Comparison of ENCODE assay signal across 1 cellular context in the genomic region with DNA sequence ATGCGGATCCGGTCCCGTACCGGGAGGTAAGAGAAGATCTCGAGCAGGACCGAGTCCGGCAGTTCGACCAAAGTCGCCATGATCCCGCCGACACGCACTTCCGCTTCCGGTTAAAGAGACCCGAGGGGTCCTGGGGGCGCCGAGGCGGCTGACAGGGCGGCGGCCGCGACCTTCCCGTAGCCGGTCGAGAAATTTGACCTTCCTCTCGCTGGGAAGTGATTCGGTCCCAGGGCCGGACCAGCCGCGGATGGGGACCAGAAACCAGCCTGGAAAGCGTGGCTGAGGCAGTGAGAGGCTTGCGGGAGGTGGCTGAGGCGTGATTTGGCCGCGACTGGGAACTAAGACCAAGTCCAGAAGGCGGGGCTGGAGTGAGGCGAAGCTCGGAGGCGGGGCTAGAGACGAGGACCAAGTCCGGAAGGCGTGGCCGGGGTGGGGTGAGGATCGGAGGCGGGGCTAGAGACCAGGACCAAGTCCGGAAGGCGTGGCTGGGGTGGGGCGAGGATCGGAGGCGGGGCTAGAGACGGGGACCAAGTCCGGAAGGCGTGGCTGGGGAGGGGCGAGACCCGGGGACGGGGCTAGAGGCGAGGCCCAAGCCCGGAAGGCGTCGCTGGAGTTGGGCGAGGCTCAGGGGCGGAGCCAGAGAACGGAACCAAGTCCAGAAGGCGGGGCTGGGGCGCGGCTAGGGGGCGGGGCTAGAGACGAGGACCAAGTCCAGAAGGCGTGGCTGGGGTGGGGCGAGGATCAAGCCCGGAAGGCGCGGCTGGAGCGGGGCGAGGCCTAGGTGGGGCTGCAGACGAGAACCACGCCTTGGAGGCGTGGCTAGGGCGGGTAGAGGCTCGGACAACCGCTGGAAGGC.
TF ChIP-seq lines count a peak whose summit lies in the region.

TSS of gene FBXL12 (minus strand) at position 346 of the 856 bp plus-strand sequence. CDS start at position 80, 266 bp downstream.

TF ChIP-seq in HepG2, 621 proteins besides CTCF, POLR2A, EP300 and RAD21 (continued from another document and continues in another):
- TF ChIP-seq DZIP1 (CRISPR knock-in tag; IDR thresholded peaks at IDR 0.05) (no peak), YEATS4 (CRISPR knock-in tag; IDR thresholded peaks at IDR 0.05; ENCODE audit: borderline replicate concordance) (peak; percentile 82), CENPX (CRISPR knock-in tag; IDR thresholded peaks at IDR 0.05) (no peak), ZNF484 (CRISPR knock-in tag; IDR thresholded peaks at IDR 0.05; ENCODE audit: borderline replicate concordance, low read depth) (no peak), ZSCAN30 (CRISPR knock-in tag; IDR thresholded peaks at IDR 0.05) (no peak), ZFY (CRISPR knock-in tag; IDR thresholded peaks at IDR 0.05) (peak; percentile 76), IRF2 (CRISPR knock-in tag; IDR thresholded peaks at IDR 0.05) (peak; percentile 59), MEIS1 (CRISPR knock-in tag; IDR thresholded peaks at IDR 0.05; ENCODE audit: borderline replicate concordance) (0 out of 2 replicates have a peak, but pooled peaks have one; percentile 66), ETV6 (CRISPR knock-in tag; conservative IDR thresholded peaks at IDR 0.05) (0 out of 2 replicates have a peak, but pooled peaks have one; percentile 9), SALL2 (CRISPR knock-in tag; IDR thresholded peaks at IDR 0.05) (no peak), RBM22 (optimal IDR thresholded peaks at IDR 0.05; ENCODE audit: low read length) (no peak), SAP130 (CRISPR knock-in tag; IDR thresholded peaks at IDR 0.05; ENCODE audit: low read depth) (peak; percentile 90), SNAPC2 (CRISPR knock-in tag; IDR thresholded peaks at IDR 0.05) (no peak), ZNF557 (CRISPR knock-in tag; IDR thresholded peaks at IDR 0.05) (no peak), ZNF577 (CRISPR knock-in tag; IDR thresholded peaks at IDR 0.05; ENCODE audit: borderline replicate concordance, low read depth) (no peak), ZNF143 (CRISPR knock-in tag; IDR thresholded peaks at IDR 0.05) (peak; percentile 71), MEF2D (CRISPR knock-in tag; IDR thresholded peaks at IDR 0.05) (peak; percentile 67), MXI1 (IDR thresholded peaks at IDR 0.05; ENCODE audit: borderline replicate concordance, low read depth, low read length) (peak; percentile 80; the same call in 2 of the 3 replicates), ZBTB46 (CRISPR knock-in tag; IDR thresholded peaks at IDR 0.05; ENCODE audit: borderline replicate concordance) (no peak), YEATS2 (CRISPR knock-in tag; IDR thresholded peaks at IDR 0.05; ENCODE audit: borderline replicate concordance) (peak; percentile 85; the same call in 1 of the 2 replicates), PPARG (CRISPR knock-in tag; conservative IDR thresholded peaks at IDR 0.05) (no peak), DR1 (CRISPR knock-in tag; IDR thresholded peaks at IDR 0.05) (peak; percentile 93), ZNF7 (CRISPR knock-in tag; IDR thresholded peaks at IDR 0.05) (no peak), RXRB (CRISPR knock-in tag; IDR thresholded peaks at IDR 0.05; ENCODE audit: borderline replicate concordance) (peak; percentile 67; the same call in 1 of the 2 replicates), RXRA (CRISPR knock-in tag; IDR thresholded peaks at IDR 0.05) (no peak), ZNF546 (CRISPR knock-in tag; conservative IDR thresholded peaks at IDR 0.05) (no peak), NR2F6 (IDR thresholded peaks at IDR 0.05) (no peak), NR2F6 (CRISPR knock-in tag; IDR thresholded peaks at IDR 0.05) (peak; percentile 46), KDM3A (CRISPR knock-in tag; IDR thresholded peaks at IDR 0.05; ENCODE audit: low read depth) (peak; percentile 57; the same call in 1 of the 2 replicates), AHR (CRISPR knock-in tag; IDR thresholded peaks at IDR 0.05) (peak; percentile 75; the same call in 1 of the 2 replicates), MYPOP (CRISPR knock-in tag; IDR thresholded peaks at IDR 0.05) (0 out of 2 replicates have a peak, but pooled peaks have one; percentile 61), DPF2 (CRISPR knock-in tag; IDR thresholded peaks at IDR 0.05; ENCODE audit: borderline replicate concordance, low read depth) (no peak), ZNF607 (CRISPR knock-in tag; IDR thresholded peaks at IDR 0.05; ENCODE audit: borderline replicate concordance) (peak; percentile 87), SOX6 (IDR thresholded peaks at IDR 0.05) (no peak), SOX6 (CRISPR knock-in tag; IDR thresholded peaks at IDR 0.05) (peak; percentile 71), HMGXB4 (CRISPR knock-in tag; IDR thresholded peaks at IDR 0.05; ENCODE audit: borderline replicate concordance in 1 of 2, low read depth in 1 of 2) (peak; percentile 44 to 70; a peak in 1 of 4 replicates), RBFOX2 (IDR thresholded peaks at IDR 0.05; ENCODE audit: low read depth, low read length) (peak; percentile 95), PRPF4 (IDR thresholded peaks at IDR 0.05; ENCODE audit: low read depth, low read length, poor library complexity, severe bottlenecking) (no peak), ZNF614 (CRISPR knock-in tag; IDR thresholded peaks at IDR 0.05; ENCODE audit: borderline replicate concordance) (0 out of 2 replicates have a peak, but pooled peaks have one; percentile 23), HNRNPH1 (optimal IDR thresholded peaks at IDR 0.05; ENCODE audit: low read depth, low read length) (no peak), ETS1 (CRISPR knock-in tag; IDR thresholded peaks at IDR 0.05) (no peak), TBX2 (CRISPR knock-in tag; IDR thresholded peaks at IDR 0.05; ENCODE audit: borderline replicate concordance) (peak; percentile 85; the same call in 1 of the 2 replicates), PHF20 (CRISPR knock-in tag; IDR thresholded peaks at IDR 0.05) (peak; percentile 92), ZC3H13 (CRISPR knock-in tag; IDR thresholded peaks at IDR 0.05) (peak; percentile 61), ZNF292 (CRISPR knock-in tag; IDR thresholded peaks at IDR 0.05; ENCODE audit: borderline replicate concordance, low read depth) (no peak), ADNP (CRISPR knock-in tag; IDR thresholded peaks at IDR 0.05) (no peak), SMC3 (IDR thresholded peaks at IDR 0.05; ENCODE audit: low read length) (no peak), MYNN (CRISPR knock-in tag; IDR thresholded peaks at IDR 0.05; ENCODE audit: low read depth) (no peak), TAF15 (IDR thresholded peaks at IDR 0.05; ENCODE audit: low read depth, low read length, poor library complexity, severe bottlenecking) (no peak), NRL (CRISPR knock-in tag; IDR thresholded peaks at IDR 0.05; ENCODE audit: borderline replicate concordance) (peak; percentile 89; the same call in 1 of the 2 replicates), ZNF549 (CRISPR knock-in tag; IDR thresholded peaks at IDR 0.05) (no peak), MXD4 (CRISPR knock-in tag; IDR thresholded peaks at IDR 0.05) (peak; percentile 72)
- TF ChIP-seq, protein P1, sequence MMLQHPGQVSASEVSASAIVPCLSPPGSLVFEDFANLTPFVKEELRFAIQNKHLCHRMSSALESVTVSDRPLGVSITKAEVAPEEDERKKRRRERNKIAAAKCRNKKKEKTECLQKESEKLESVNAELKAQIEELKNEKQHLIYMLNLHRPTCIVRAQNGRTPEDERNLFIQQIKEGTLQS (CRISPR knock-in tag; IDR thresholded peaks at IDR 0.05) = no peak; the same call in 1 of the 2 replicates
- TF ChIP-seq, protein P2, sequence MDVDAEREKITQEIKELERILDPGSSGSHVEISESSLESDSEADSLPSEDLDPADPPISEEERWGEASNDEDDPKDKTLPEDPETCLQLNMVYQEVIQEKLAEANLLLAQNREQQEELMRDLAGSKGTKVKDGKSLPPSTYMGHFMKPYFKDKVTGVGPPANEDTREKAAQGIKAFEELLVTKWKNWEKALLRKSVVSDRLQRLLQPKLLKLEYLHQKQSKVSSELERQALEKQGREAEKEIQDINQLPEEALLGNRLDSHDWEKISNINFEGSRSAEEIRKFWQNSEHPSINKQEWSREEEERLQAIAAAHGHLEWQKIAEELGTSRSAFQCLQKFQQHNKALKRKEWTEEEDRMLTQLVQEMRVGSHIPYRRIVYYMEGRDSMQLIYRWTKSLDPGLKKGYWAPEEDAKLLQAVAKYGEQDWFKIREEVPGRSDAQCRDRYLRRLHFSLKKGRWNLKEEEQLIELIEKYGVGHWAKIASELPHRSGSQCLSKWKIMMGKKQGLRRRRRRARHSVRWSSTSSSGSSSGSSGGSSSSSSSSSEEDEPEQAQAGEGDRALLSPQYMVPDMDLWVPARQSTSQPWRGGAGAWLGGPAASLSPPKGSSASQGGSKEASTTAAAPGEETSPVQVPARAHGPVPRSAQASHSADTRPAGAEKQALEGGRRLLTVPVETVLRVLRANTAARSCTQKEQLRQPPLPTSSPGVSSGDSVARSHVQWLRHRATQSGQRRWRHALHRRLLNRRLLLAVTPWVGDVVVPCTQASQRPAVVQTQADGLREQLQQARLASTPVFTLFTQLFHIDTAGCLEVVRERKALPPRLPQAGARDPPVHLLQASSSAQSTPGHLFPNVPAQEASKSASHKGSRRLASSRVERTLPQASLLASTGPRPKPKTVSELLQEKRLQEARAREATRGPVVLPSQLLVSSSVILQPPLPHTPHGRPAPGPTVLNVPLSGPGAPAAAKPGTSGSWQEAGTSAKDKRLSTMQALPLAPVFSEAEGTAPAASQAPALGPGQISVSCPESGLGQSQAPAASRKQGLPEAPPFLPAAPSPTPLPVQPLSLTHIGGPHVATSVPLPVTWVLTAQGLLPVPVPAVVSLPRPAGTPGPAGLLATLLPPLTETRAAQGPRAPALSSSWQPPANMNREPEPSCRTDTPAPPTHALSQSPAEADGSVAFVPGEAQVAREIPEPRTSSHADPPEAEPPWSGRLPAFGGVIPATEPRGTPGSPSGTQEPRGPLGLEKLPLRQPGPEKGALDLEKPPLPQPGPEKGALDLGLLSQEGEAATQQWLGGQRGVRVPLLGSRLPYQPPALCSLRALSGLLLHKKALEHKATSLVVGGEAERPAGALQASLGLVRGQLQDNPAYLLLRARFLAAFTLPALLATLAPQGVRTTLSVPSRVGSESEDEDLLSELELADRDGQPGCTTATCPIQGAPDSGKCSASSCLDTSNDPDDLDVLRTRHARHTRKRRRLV (CRISPR knock-in tag; IDR thresholded peaks at IDR 0.05) = no peak
